8 cellular contexts compared by ENCODE assay signal in the genomic region with DNA sequence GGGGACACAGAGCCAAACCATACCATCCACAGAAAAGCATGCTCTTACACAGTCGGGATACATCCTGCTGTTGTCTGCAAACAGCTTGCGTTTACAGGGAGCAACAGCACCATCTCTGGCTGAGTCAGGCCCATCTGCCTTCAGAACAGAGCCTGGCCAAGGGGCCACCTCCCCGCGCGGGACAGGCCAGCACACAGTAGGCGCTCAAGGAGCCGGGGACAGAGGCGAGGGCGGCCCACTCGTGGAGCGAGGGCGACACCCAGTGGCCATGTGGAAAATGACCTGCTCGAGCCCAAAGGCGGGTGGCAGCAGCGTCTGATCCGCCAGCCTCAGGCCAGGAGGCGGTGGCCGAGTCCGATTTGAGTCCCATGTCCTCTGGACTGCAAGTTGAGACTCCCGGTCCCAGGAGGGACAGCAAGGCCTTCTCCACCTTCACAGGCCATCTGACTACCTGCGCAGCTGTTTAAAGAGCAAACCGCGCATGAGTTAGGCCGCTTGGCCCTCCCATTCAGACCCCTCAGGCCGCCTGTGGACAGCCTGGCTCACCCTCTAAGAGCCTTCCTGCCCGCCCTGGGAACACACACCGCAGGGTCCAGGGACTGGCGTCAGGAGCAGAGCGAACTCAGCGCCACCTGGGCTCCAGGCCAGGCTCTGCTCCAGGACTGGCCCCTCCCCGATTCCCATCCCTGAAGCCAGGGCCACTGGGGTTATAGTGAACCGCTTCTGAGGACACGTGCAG. TPM values are rescaled to one million over a fixed set of nuclear protein-coding genes. Genes with fewer than 3 reads are reported as not detected.
A peak's percentile ranks its signal among the peaks of the same experiment; 100 is the strongest.
DNase-seq lines count a peak whose midpoint lies in the region; ATAC-seq lines count a peak whose summit lies in the region.

No MANE protein-coding gene starts in this region.

- H3K23ac ChIP-seq in mesendoderm (ENCODE audit: low read length) = no peak overlapping the region

- H3K79me2 ChIP-seq in mesendoderm (ENCODE audit: control insufficient read depth, insufficient read depth, low read length) = no peaks in the 10 kb centered on the region

- no peaks in the 10 kb centered on the region for H3K79me1 ChIP-seq in mesendoderm (ENCODE audit: low read length)

- no peak overlapping the region for H3K4ac ChIP-seq in mesendoderm (ENCODE audit: low read depth, low read length)

- no peak overlapping the region for H3K18ac ChIP-seq in mesendoderm (ENCODE audit: low read length)

- peak; percentile 60 for ATAC-seq in HG02870 (IDR thresholded peaks at IDR 0.05; ENCODE audit: unreplicated experiment)

- no peak overlapping the region for H4K8ac ChIP-seq in mesendoderm (ENCODE audit: low read depth, low read length)

- peak overlapping the region; percentile 93 for H3K4me2 ChIP-seq in mesendoderm (ENCODE audit: low read length)

- no peak overlapping the region for H3K4me3 ChIP-seq in endocrine pancreas (ENCODE audit: control insufficient read depth, insufficient read depth, low read length)
- H3K4me3 ChIP-seq in mesendoderm (ENCODE audit: low read length) = no peak overlapping the region

- peak overlapping the region; percentile 96 for H3K56ac ChIP-seq in mesendoderm (ENCODE audit: low read length)

- no CpG with 5 or more reads among the region's 33 CpGs for WGBS in mesendoderm (ENCODE audit: extremely low coverage, insufficient coverage, low lambda C conversion rate)

- no peak overlapping the region for H2BK15ac ChIP-seq in mesendoderm (replicated peaks; ENCODE audit: low read depth)

- no peak overlapping the region for H3K27ac ChIP-seq in mesendoderm (ENCODE audit: low read depth, low read length)

- no peak overlapping the region for H2BK5ac ChIP-seq in mesendoderm (ENCODE audit: low read length)

- H3K27me3 ChIP-seq in endocrine pancreas (ENCODE audit: control insufficient read depth, insufficient read depth, low read length) = peaks cover 7% of the 10 kb centered on the region
- H3K27me3 ChIP-seq in mesendoderm (ENCODE audit: insufficient read depth, low read length, poor library complexity) = no peaks in the 10 kb centered on the region

- no peaks in the 10 kb centered on the region for H3K36me3 ChIP-seq in endocrine pancreas (ENCODE audit: control insufficient read depth, insufficient read depth, low read length)
- H3K36me3 ChIP-seq in mesendoderm (ENCODE audit: control insufficient read depth, insufficient read depth, low read length) = no peaks in the 10 kb centered on the region

- no peaks in the 10 kb centered on the region for H3K4me1 ChIP-seq in endocrine pancreas (ENCODE audit: control insufficient read depth, insufficient read depth, low read length)
- no peaks in the 10 kb centered on the region for H3K4me1 ChIP-seq in mesendoderm (ENCODE audit: control insufficient read depth, low read depth, low read length)

- no peaks in the 10 kb centered on the region for H3K9me3 ChIP-seq in endocrine pancreas (ENCODE audit: control insufficient read depth, low read length)

- H4K5ac ChIP-seq in mesendoderm (ENCODE audit: low read length) = peak overlapping the region; percentile 97

- no peak overlapping the region for H2BK120ac ChIP-seq in mesendoderm (ENCODE audit: low read depth, low read length)

- peak; percentile 12 for DNase-seq in SIG-M5 treated with dmso at 0.1 percent for 504 hours (lab: John Stamatoyannopoulos, UW; ENCODE audit: unreplicated experiment)
- no peak for DNase-seq in SIG-M5 (lab: John Stamatoyannopoulos, UW)
- DNase-seq in NCI-H345 (lab: John Stamatoyannopoulos, UW) = peak; percentile 75
- DNase-seq in activated CD8-positive, alpha-beta memory T cell treated with anti-CD3 and anti-CD28 coated beads for 48 hours (ENCODE audit: low read depth in 2 of 3, low spot score in 2 of 3) = peak; percentile 38 to 66 (median 60)
- peak; percentile 95 for DNase-seq in mesendoderm
- peak; percentile 21 to 22 for DNase-seq in stimulated activated CD8-positive, alpha-beta memory T cell treated with anti-CD3 and anti-CD28 coated beads, Interleukin-15, amount 100 ng/mL, for 4 hours (ENCODE audit: low read depth in 2 of 2)

- H2AK5ac ChIP-seq in mesendoderm (ENCODE audit: low read length) = no peak overlapping the region

- peak overlapping the region; percentile 31 for H3K9ac ChIP-seq in endocrine pancreas (ENCODE audit: control insufficient read depth, insufficient read depth, low read length)
- H3K9ac ChIP-seq in mesendoderm (ENCODE audit: low read length) = peak overlapping the region; percentile 78

RNA-seq across cellular contexts. Expression of a gene that starts 38.3 kb away (rescaled TPM):
- polyA plus RNA-seq in mesendoderm (2013, experiment 1 of 2) = 9.4 TPM
- polyA plus RNA-seq in mesendoderm (2013, experiment 2 of 2) = 11.5 TPM
